ENCODE assay signal across 17 cellular contexts in the genomic region with DNA sequence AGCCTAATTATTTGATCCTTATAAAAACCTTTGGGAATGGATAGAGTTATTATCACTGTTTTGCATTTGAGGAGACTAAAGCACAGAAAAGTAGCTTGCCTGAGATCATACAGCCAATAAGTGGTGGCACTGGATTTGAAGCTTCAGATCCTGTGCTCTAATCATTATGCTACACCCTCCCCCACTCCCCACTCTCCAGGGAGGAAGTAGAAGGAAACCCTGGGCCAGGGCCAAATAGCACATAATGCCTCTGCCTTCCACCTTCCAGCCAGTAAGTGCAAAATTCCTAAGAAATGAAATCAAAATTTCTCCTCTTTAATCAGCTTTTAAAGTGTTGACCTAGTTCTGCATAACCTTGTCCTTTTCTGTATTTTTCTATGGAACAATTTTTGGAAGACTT.
DNase-seq lines count a peak whose midpoint lies in the region; ATAC-seq and TF ChIP-seq lines count a peak whose summit lies in the region.
"Had no signal": no experiment of that assay in that cellular context is flagged by ENCODE, and none has a peak within 500 bp of the region (broad histone marks: within the 10 kb centered on the region; RNA-seq: fewer than 3 reads in every experiment).

No MANE protein-coding gene starts in this region.

- H3K27me3 ChIP-seq in gastroesophageal sphincter = no peaks in the 10 kb centered on the region
- H3K27me3 ChIP-seq: tibial nerve had no signal

- no peak for TF ChIP-seq CTCF in gastroesophageal sphincter (IDR thresholded peaks at IDR 0.05)

- no peak overlapping the region for H3K27ac ChIP-seq in gastroesophageal sphincter
- H3K27ac ChIP-seq: SK-N-MC, skin epidermis, tibial nerve had no signal

- no peak for TF ChIP-seq POLR2A in gastroesophageal sphincter (IDR thresholded peaks at IDR 0.05)

- ATAC-seq in gastroesophageal sphincter = peak; percentile 53
- ATAC-seq in GM19023 (IDR thresholded peaks at IDR 0.05; ENCODE audit: unreplicated experiment) = no peak
- ATAC-seq: natural killer cell had no signal

- H3K9me3 ChIP-seq in gastroesophageal sphincter = no peaks in the 10 kb centered on the region
- H3K9me3 ChIP-seq: tibial nerve had no signal

- H3K4me1 ChIP-seq in gastroesophageal sphincter = peaks cover 0 to 11% (median 4%) of the 10 kb centered on the region in 3 donors

- H3K4me3 ChIP-seq in gastroesophageal sphincter = no peak overlapping the region
- H3K4me3 ChIP-seq: SK-N-MC, skin epidermis, tibial nerve had no signal

- no peak for TF ChIP-seq EP300 in gastroesophageal sphincter (IDR thresholded peaks at IDR 0.05)

- DNase-seq in EL (peak; percentile 46), NCI-H226 (peak; percentile 61), putamen (ENCODE audit: low spot score) (peak; percentile 12), H4 (ENCODE audit: low spot score) (no peak), NCI-H1930 (lab: John Stamatoyannopoulos, UW) (no peak), dedifferentiated amniotic fluid mesenchymal stem cell (ENCODE audit: extremely low spot score) (no peak)
- DNase-seq: activated naive CD8-positive, alpha-beta T cell treated with anti-CD3 and anti-CD28 coated beads, Interleukin-2, amount 10 ng/mL, durations not matched to agents 7 days and 5 days; DMS79 treated with DMSO at 0.1 percent for 48 hours; GOT3; immature natural killer cell; natural killer cell; NCI-H1092 had no signal

- H3K36me3 ChIP-seq in gastroesophageal sphincter = no peaks in the 10 kb centered on the region
- H3K36me3 ChIP-seq: tibial nerve had no signal

Comparison
In these comparisons a context has a peak if more than half of its experiments do, and no peak if none do; other contexts are left out.
1. DNase-seq: peak in EL (single experiment), NCI-H226 (single experiment) and putamen (single experiment); none in H4 (single experiment), NCI-H1930 (0 of 2) and dedifferentiated amniotic fluid mesenchymal stem cell (single experiment).